ENCODE assay signal across 8 cellular contexts in the genomic region with DNA sequence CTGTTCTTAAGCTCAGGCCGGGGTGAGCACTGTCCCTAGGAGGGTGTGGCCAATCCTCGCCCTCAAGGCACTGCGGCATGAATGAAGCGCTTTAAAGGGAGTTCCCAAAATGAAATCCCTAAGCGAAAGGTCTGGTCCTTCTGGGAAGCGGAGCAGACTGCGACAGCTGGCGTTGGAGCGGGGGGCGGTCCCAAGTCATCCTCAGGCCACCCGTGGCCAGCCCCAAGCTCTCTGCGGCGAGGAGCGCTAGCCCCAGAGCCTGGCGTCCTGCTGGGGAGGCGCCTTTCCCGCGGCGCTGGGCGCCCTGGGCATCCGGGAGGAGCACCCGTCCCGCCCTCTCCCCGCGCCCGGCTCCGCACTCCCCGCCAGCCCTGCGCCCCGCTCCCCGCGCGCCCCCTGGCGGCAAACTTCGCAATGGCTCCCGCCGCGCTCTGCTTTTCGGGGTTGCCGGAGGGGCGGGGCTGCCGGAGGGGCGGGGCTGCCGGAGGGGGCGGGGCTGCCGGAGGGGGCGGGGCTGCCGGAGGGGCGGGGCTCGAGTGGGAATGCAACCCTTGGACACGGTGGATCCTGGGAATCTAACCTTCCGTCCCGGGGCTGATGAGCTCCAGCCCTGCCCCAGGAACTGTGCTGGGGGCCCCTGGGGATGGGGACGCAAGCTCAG. TPM values are rescaled to one million over a fixed set of nuclear protein-coding genes. Genes with fewer than 3 reads are reported as not detected.
DNase-seq lines count a peak whose midpoint lies in the region; ATAC-seq, FAIRE-seq and TF ChIP-seq lines count a peak whose summit lies in the region.

No MANE protein-coding gene starts in this region.

- ATAC-seq in HG02970 (IDR thresholded peaks at IDR 0.05; ENCODE audit: low FRiP score, unreplicated experiment) (peak; percentile 86), WTC11 (peak; percentile 54)

- peaks cover 34% of the 10 kb centered on the region for H3K27me3 Mint-ChIP-seq in WTC11 (ENCODE audit: low read depth)

- no peaks in the 10 kb centered on the region for H3K36me3 ChIP-seq in bronchial epithelial cell (ENCODE audit: control insufficient read depth, insufficient read depth, low read length)

- peak overlapping the region; percentile 47 for H3K4me3 ChIP-seq in bronchial epithelial cell (ENCODE audit: low read depth, low read length)

- peak; percentile 78 for TF ChIP-seq CTCF in GM12874 (IDR thresholded peaks at IDR 0.05; ENCODE audit: insufficient read depth, low read depth, low read length)
- peak; percentile 85 for TF ChIP-seq CTCF in WTC11 (IDR thresholded peaks at IDR 0.05)
- TF ChIP-seq CTCF in bronchial epithelial cell (IDR thresholded peaks at IDR 0.05; ENCODE audit: insufficient read depth, low read length, severe bottlenecking): peak; percentile 62

- FAIRE-seq in bronchial epithelial cell (lab: Jason Lieb, UNC): no peak

- POLR2A ChIA-PET in WTC11 (lab: Charles Lee): interaction anchor here (0.5 to 1.9 kb wide), 5 partner anchors 17 to 475 kb away, joined by 4 to 7 read pairs (median 5); a partner anchor contains a TSS

- H3K9me3 Mint-ChIP-seq in WTC11: peaks cover 14% of the 10 kb centered on the region

- H3K4me3 Mint-ChIP-seq in WTC11: peak overlapping the region; percentile 80

- no peak overlapping the region for H3K27ac Mint-ChIP-seq in WTC11

- CTCF ChIA-PET in WTC11 (lab: Charles Lee): interaction anchor here (0.6 to 4.0 kb wide), 54 partner anchors 20 to 1132 kb away, joined by 3 to 164 read pairs (median 6); a partner anchor contains a TSS

- no peaks in the 10 kb centered on the region; the same call in 1 of the 2 replicates for H3K36me3 Mint-ChIP-seq in WTC11

- peak; percentile 84 for DNase-seq in NCI-H2171 treated with DMSO at 0.1 percent for 48 hours (lab: John Stamatoyannopoulos, UW)
- peak; percentile 93 for DNase-seq in WTC11 (ENCODE audit: low spot score)
- peak; percentile 54 for DNase-seq in bronchial epithelial cell (ENCODE audit: low read depth)
- DNase-seq in islet precursor cell: peak; percentile 95
- peak; percentile 85 to 93 (median 92) for DNase-seq in stimulated activated CD4-positive, alpha-beta T cell treated with anti-CD3 and anti-CD28 coated beads, Interleukin-12 subunit alpha, Interleukin-12 subunit beta, amount 100 ng/mL, for 48 hours (ENCODE audit: low read depth in 2 of 3, low spot score in 1 of 3)
- DNase-seq in cortex of kidney (lab: John Stamatoyannopoulos, UW): no peak

- H3K4me1 Mint-ChIP-seq in WTC11: peaks cover 11% of the 10 kb centered on the region; the same call in 1 of the 2 replicates

- H3K27me3 ChIP-seq in bronchial epithelial cell (ENCODE audit: control insufficient read depth, insufficient read depth, low read length): no peaks in the 10 kb centered on the region

TF ChIP-seq in WTC11, 78 proteins besides CTCF, POLR2A, EP300 and RAD21 (continues in another document):
- TF ChIP-seq ZNF423 (CRISPR knock-in tag; IDR thresholded peaks at IDR 0.05) (peak; percentile 63; the same call in 1 of the 2 replicates), CREM (CRISPR knock-in tag; IDR thresholded peaks at IDR 0.05) (no peak), HMGA2 (CRISPR knock-in tag; IDR thresholded peaks at IDR 0.05) (no peak), ZNF263 (CRISPR knock-in tag; IDR thresholded peaks at IDR 0.05; ENCODE audit: low read depth) (peak; percentile 68; the same call in 1 of the 2 replicates), NFE2L1 (CRISPR knock-in tag; IDR thresholded peaks at IDR 0.05) (no peak), ZNF219 (CRISPR knock-in tag; IDR thresholded peaks at IDR 0.05; ENCODE audit: borderline replicate concordance) (no peak), SP1 (CRISPR knock-in tag; conservative IDR thresholded peaks at IDR 0.05) (peak; percentile 79), ZNF138 (CRISPR knock-in tag; conservative IDR thresholded peaks at IDR 0.05) (no peak)
- TF ChIP-seq, protein P1, sequence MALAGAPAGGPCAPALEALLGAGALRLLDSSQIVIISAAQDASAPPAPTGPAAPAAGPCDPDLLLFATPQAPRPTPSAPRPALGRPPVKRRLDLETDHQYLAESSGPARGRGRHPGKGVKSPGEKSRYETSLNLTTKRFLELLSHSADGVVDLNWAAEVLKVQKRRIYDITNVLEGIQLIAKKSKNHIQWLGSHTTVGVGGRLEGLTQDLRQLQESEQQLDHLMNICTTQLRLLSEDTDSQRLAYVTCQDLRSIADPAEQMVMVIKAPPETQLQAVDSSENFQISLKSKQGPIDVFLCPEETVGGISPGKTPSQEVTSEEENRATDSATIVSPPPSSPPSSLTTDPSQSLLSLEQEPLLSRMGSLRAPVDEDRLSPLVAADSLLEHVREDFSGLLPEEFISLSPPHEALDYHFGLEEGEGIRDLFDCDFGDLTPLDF (CRISPR knock-in tag; IDR thresholded peaks at IDR 0.05): no peak
- TF ChIP-seq, protein P2, sequence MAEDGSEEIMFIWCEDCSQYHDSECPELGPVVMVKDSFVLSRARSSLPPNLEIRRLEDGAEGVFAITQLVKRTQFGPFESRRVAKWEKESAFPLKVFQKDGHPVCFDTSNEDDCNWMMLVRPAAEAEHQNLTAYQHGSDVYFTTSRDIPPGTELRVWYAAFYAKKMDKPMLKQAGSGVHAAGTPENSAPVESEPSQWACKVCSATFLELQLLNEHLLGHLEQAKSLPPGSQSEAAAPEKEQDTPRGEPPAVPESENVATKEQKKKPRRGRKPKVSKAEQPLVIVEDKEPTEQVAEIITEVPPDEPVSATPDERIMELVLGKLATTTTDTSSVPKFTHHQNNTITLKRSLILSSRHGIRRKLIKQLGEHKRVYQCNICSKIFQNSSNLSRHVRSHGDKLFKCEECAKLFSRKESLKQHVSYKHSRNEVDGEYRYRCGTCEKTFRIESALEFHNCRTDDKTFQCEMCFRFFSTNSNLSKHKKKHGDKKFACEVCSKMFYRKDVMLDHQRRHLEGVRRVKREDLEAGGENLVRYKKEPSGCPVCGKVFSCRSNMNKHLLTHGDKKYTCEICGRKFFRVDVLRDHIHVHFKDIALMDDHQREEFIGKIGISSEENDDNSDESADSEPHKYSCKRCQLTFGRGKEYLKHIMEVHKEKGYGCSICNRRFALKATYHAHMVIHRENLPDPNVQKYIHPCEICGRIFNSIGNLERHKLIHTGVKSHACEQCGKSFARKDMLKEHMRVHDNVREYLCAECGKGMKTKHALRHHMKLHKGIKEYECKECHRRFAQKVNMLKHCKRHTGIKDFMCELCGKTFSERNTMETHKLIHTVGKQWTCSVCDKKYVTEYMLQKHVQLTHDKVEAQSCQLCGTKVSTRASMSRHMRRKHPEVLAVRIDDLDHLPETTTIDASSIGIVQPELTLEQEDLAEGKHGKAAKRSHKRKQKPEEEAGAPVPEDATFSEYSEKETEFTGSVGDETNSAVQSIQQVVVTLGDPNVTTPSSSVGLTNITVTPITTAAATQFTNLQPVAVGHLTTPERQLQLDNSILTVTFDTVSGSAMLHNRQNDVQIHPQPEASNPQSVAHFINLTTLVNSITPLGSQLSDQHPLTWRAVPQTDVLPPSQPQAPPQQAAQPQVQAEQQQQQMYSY (CRISPR knock-in tag; IDR thresholded peaks at IDR 0.05): peak; percentile 36; the same call in 1 of the 2 replicates
- TF ChIP-seq, protein P3, sequence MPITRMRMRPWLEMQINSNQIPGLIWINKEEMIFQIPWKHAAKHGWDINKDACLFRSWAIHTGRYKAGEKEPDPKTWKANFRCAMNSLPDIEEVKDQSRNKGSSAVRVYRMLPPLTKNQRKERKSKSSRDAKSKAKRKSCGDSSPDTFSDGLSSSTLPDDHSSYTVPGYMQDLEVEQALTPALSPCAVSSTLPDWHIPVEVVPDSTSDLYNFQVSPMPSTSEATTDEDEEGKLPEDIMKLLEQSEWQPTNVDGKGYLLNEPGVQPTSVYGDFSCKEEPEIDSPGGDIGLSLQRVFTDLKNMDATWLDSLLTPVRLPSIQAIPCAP (CRISPR knock-in tag; IDR thresholded peaks at IDR 0.05): no peak
- TF ChIP-seq, protein P4, sequence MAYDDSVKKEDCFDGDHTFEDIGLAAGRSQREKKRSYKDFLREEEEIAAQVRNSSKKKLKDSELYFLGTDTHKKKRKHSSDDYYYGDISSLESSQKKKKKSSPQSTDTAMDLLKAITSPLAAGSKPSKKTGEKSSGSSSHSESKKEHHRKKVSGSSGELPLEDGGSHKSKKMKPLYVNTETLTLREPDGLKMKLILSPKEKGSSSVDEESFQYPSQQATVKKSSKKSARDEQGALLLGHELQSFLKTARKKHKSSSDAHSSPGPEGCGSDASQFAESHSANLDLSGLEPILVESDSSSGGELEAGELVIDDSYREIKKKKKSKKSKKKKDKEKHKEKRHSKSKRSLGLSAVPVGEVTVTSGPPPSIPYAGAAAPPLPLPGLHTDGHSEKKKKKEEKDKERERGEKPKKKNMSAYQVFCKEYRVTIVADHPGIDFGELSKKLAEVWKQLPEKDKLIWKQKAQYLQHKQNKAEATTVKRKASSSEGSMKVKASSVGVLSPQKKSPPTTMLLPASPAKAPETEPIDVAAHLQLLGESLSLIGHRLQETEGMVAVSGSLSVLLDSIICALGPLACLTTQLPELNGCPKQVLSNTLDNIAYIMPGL (CRISPR knock-in tag; IDR thresholded peaks at IDR 0.05): no peak
- TF ChIP-seq, protein P5, sequence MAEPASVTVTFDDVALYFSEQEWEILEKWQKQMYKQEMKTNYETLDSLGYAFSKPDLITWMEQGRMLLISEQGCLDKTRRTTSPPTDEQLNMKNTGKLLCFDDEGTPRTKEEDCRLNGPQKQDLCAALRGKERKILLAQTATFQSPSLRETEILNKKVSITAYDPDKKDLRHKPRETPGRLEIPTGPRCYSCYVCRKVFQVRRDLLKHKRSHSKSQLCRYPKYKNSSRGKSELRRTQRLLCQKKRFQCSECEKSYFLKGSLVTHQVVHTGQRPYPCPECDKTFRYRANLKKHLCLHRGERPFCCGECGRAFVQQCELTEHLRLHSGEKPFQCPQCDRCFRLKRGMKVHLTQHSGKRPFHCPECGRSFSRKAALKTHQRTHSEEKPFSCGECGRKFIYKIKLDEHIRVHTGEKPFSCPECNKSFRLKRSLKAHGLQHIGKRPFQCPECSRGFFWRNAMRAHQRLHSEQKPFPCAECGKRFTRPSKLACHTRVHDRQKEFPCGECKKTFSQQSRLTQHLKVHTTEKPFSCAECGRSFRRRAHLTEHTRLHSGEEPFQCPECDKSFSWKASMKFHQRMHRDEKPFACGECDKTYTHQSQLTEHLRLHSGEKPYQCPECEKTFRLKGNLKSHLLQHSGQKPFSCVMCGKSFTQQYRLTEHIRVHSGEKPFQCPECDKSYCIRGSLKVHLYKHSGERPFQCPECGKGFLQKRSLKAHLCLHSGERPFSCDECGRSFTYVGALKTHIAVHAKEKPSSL (CRISPR knock-in tag; conservative IDR thresholded peaks at IDR 0.05): no peak

RNA-seq across cellular contexts. Expression of a gene that starts 25.4 kb away (rescaled TPM):
- total RNA-seq in WTC11 (2021): 5.4 to 6.4 TPM (median 5.5 TPM) in 3 replicates
- total RNA-seq in bronchial epithelial cell: 5.2 and 5.3 TPM in 2 replicates

RNA-seq across cellular contexts. Expression of a gene that starts 30.8 kb away (rescaled TPM):
- total RNA-seq in WTC11 (2021): 105 to 121 TPM (median 106 TPM) in 3 replicates
- 164 and 191 TPM in 2 replicates for total RNA-seq in bronchial epithelial cell

RNA-seq across cellular contexts. Expression of a gene that starts 38.7 kb away (rescaled TPM):
- 33.6 to 47.0 TPM (median 33.8 TPM) in 3 replicates for total RNA-seq in WTC11 (2021)
- 29.0 and 41.5 TPM in 2 replicates for total RNA-seq in bronchial epithelial cell
